16 cellular contexts compared by ENCODE assay signal in the genomic region with DNA sequence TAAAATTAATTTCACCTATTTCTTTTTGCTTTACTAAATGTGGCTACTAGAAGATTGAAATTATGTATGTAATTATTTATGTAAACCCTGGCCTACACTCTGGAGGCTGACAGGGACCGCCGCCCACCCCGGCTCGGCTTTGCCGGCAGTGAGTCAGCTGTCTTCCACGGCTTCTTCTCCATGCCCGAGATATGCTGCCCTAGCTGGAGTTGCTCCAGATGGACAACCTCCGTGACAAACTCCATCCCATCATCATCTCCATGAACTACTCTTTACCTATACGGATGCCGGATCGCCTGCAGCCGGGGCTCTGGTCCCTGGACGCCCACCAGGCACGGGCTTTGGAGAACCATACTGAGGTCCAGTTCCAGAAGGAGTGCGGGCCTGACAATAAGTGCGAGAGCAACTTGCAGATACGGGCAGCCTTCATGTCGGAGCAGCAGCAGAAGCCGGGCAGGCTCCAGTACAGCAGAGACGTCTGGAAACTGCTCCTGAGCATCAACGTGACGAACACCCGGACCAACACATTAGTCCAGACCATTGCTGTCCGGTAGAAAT.
"Had no signal": no experiment of that assay in that cellular context is flagged by ENCODE, and none has a peak within 500 bp of the region (broad histone marks: within the 10 kb centered on the region; RNA-seq: fewer than 3 reads in every experiment).

No MANE protein-coding gene starts in this region.

- H3K27me3 ChIP-seq: Peyer's patch had no signal

- DNase-seq: activated CD4-positive, alpha-beta T cell treated with anti-CD3 and anti-CD28 coated beads for 4 hours; activated effector memory CD4-positive, alpha-beta T cell treated with anti-CD3 and anti-CD28 coated beads, Interleukin-2, amount 50 U/mL, for 16 hours; activated naive CD4-positive, alpha-beta T cell treated with Interleukin-2 at 50 U/mL for 16 hours; activated T-cell treated with anti-CD3 and anti-CD28 coated beads, Interleukin-2, amount 50 U/mL, for 4 hours; Kasumi-1; NCI-H1105 treated with DMSO at 0.1 percent for 48 hours; NCI-H1436 treated with DMSO at 0.1 percent for 48 hours; NCI-H187; NCI-H2081; NCI-H510A treated with DMSO at 0.1 percent for 48 hours; NCI-H69; NK-92 treated with Interleukin-12 subunit alpha and Interleukin-12 subunit beta, amount 100 ng/mL, for 24 hours; Peyer's patch; SHP77 had no signal

- H3K4me3 ChIP-seq: K562, Peyer's patch had no signal

- H3K27ac ChIP-seq: Peyer's patch had no signal

- FAIRE-seq: astrocyte, K562 had no signal

- ATAC-seq: K562 had no signal

- H3K9me3 ChIP-seq: Peyer's patch had no signal

- H3K36me3 ChIP-seq: Peyer's patch had no signal

- H3K4me1 ChIP-seq: Peyer's patch had no signal
